2 cellular contexts compared by ENCODE assay signal in the genomic region with DNA sequence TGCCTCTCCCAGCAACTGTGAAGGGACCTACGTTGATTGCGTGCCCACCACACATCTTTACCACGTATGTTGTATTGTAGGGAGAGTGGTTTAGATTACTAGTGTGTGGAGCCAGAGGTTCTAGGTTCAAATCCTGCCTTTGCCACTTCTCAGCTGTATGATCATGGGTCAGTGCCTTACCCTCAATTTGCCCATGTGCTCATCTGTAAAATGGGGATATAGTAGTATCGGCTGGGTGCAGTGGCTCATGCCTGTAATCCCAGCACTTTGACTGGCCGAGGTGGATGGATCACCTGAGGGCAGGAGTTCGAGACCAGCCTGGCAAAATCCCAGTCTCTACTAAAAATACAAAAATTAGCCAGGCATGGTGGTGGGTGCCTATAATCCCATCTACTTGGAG.
A peak's percentile ranks its signal among the peaks of the same experiment; 100 is the strongest.
TF ChIP-seq lines count a peak whose summit lies in the region.

No MANE protein-coding gene starts in this region.

TF ChIP-seq in A549, 52 proteins besides CTCF, POLR2A, EP300 and RAD21:
- TF ChIP-seq, protein P1, sequence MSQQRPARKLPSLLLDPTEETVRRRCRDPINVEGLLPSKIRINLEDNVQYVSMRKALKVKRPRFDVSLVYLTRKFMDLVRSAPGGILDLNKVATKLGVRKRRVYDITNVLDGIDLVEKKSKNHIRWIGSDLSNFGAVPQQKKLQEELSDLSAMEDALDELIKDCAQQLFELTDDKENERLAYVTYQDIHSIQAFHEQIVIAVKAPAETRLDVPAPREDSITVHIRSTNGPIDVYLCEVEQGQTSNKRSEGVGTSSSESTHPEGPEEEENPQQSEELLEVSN (IDR thresholded peaks at IDR 0.05; ENCODE audit: borderline replicate concordance, low read depth): no peak
- TF ChIP-seq KDM1A (IDR thresholded peaks at IDR 0.05; ENCODE audit: low read depth) (no peak), HOXB13 (CRISPR knock-in tag; IDR thresholded peaks at IDR 0.05; ENCODE audit: low read depth) (no peak), HDAC2 (IDR thresholded peaks at IDR 0.05) (no peak), NR3C1 (IDR thresholded peaks at IDR 0.05) (no peak), ZSCAN20 (CRISPR knock-in tag; IDR thresholded peaks at IDR 0.05) (no peak), ESRRA (IDR thresholded peaks at IDR 0.05; ENCODE audit: borderline replicate concordance, low read length) (no peak)
TF ChIP-seq in A549: peak in this region for 0.

TF ChIP-seq in liver, 16 proteins besides CTCF, POLR2A, EP300 and RAD21 (continued from another document):
- TF ChIP-seq ZBTB33 (IDR thresholded peaks at IDR 0.05) (no peak), JUND (IDR thresholded peaks at IDR 0.05) (peak in 1 of 2 donors; percentile 3), FOXA2 (IDR thresholded peaks at IDR 0.05) (no peak), EGR1 (IDR thresholded peaks at IDR 0.05; ENCODE audit: low read depth in 2 of 2) (no peak), ATF3 (IDR thresholded peaks at IDR 0.05) (no peak), HNF4G (IDR thresholded peaks at IDR 0.05) (no peak), SP1 (IDR thresholded peaks at IDR 0.05) (no peak), RXRA (IDR thresholded peaks at IDR 0.05) (peak in 1 of 2 donors; percentile 3)
